In genomic region chr5:145835839-145836222, GRCh38 we compare ENCODE assay signal across 1 cellular context.
TF ChIP-seq lines count a peak whose summit lies in the region.

No MANE protein-coding gene starts in this region.

TF ChIP-seq in K562, 482 proteins besides CTCF, POLR2A, EP300 and RAD21 (continued from another document):
- TF ChIP-seq FOSL1 (tag; conservative IDR thresholded peaks at IDR 0.05) (peak; percentile 11), BRD4 (IDR thresholded peaks at IDR 0.05) (no peak)
- TF ChIP-seq, protein P1, sequence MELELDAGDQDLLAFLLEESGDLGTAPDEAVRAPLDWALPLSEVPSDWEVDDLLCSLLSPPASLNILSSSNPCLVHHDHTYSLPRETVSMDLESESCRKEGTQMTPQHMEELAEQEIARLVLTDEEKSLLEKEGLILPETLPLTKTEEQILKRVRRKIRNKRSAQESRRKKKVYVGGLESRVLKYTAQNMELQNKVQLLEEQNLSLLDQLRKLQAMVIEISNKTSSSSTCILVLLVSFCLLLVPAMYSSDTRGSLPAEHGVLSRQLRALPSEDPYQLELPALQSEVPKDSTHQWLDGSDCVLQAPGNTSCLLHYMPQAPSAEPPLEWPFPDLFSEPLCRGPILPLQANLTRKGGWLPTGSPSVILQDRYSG (tag; conservative IDR thresholded peaks at IDR 0.05; ENCODE audit: low read depth) = 0 out of 2 replicates have a peak, but pooled peaks have one; percentile 49
